In genomic region chr6:15870354-15871043, GRCh38 we compare ENCODE assay signal across 22 cellular contexts.
DNase-seq lines count a peak whose midpoint lies in the region; ATAC-seq and TF ChIP-seq lines count a peak whose summit lies in the region.
"Had no signal": no experiment of that assay in that cellular context is flagged by ENCODE, and none has a peak within 500 bp of the region (broad histone marks: within the 10 kb centered on the region; RNA-seq: fewer than 3 reads in every experiment).

No MANE protein-coding gene starts in this region.

- no peak for TF ChIP-seq CTCF in AG10803 (conservative IDR thresholded peaks at IDR 0.05; ENCODE audit: low read length)
- TF ChIP-seq CTCF in gastrocnemius medialis (IDR thresholded peaks at IDR 0.05 in 4 of 5, conservative IDR thresholded peaks at IDR 0.05 in 1 of 5): no peak

- no peaks in the 10 kb centered on the region for H3K36me3 Mint-ChIP-seq in activated T-helper 1 cell treated with anti-CD3 and anti-CD28 coated beads, Interleukin-12 subunit alpha, Interleukin-12 subunit beta, Interleukin-2, Interleukin-4 antibody, amounts not matched to agents 30 ng/mL and 10 ng/mL and 1 ng/mL, durations not matched to agents 14 hours and 24 hours and 36 hours (ENCODE audit: low read depth)
- H3K36me3 Mint-ChIP-seq: activated naive CD4-positive, alpha-beta T cell treated with anti-CD3 and anti-CD28 coated beads, Interleukin-2, amount 50 U/mL, for 72 hours; natural killer cell treated with Interleukin-12 subunit alpha and Interleukin-12 subunit beta and Interleukin-15 and Interleukin-18, amount 100 ng/mL, for 72 hours; T-cell had no signal

- H2BK120ac ChIP-seq in mesenchymal stem cell (ENCODE audit: low read depth, low read length): no peak overlapping the region

- no peak overlapping the region for H3K27ac ChIP-seq in mesenchymal stem cell (ENCODE audit: low read length, poor library complexity, severe bottlenecking)
- H3K27ac ChIP-seq in gastrocnemius medialis: peak overlapping the region in 1 of 4 donors; percentile 29
- H3K27ac ChIP-seq: hepatocyte, KMS-11, PC-9 had no signal

- H3K9me3 Mint-ChIP-seq in activated T-helper 1 cell treated with anti-CD3 and anti-CD28 coated beads, Interleukin-12 subunit alpha, Interleukin-12 subunit beta, Interleukin-2, Interleukin-4 antibody, amounts not matched to agents 30 ng/mL and 10 ng/mL and 1 ng/mL, durations not matched to agents 14 hours and 24 hours and 36 hours: no peaks in the 10 kb centered on the region
- H3K9me3 Mint-ChIP-seq: activated B cell treated with CpG ODN at 0.5 μM for 24 hours; activated naive CD4-positive, alpha-beta T cell treated with anti-CD3 and anti-CD28 coated beads, Interleukin-2, amount 50 U/mL, for 72 hours; central memory CD8-positive, alpha-beta T cell; natural killer cell treated with Interleukin-12 subunit alpha and Interleukin-12 subunit beta and Interleukin-15 and Interleukin-18, amount 100 ng/mL, for 72 hours; T-cell had no signal

- H3K27ac Mint-ChIP-seq in activated T-helper 1 cell treated with anti-CD3 and anti-CD28 coated beads, Interleukin-12 subunit alpha, Interleukin-12 subunit beta, Interleukin-2, Interleukin-4 antibody, amounts not matched to agents 30 ng/mL and 10 ng/mL and 1 ng/mL, durations not matched to agents 14 hours and 24 hours and 36 hours: no peak overlapping the region
- H3K27ac Mint-ChIP-seq: activated B cell treated with CpG ODN at 0.5 μM for 24 hours; activated naive CD4-positive, alpha-beta T cell treated with anti-CD3 and anti-CD28 coated beads, Interleukin-2, amount 50 U/mL, for 72 hours; natural killer cell treated with Interleukin-12 subunit alpha and Interleukin-12 subunit beta and Interleukin-15 and Interleukin-18, amount 100 ng/mL, for 72 hours; T-cell had no signal

- H3K4me1 ChIP-seq in mesenchymal stem cell (ENCODE audit: control insufficient read depth, insufficient read depth, low read depth, low read length) (peaks cover 3% of the 10 kb centered on the region), gastrocnemius medialis (peaks cover 0 to 11% of the 10 kb centered on the region in 2 donors)
- H3K4me1 ChIP-seq: right atrium auricular region had no signal

- DNase-seq in AG10803 (ENCODE audit: low read depth): peak; percentile 40
- DNase-seq in Kasumi-1 (lab: John Stamatoyannopoulos, UW): peak; percentile 7 to 12
- peak; percentile 77 for DNase-seq in dermis blood vessel endothelial cell
- peak; percentile 80 for DNase-seq in mesenchymal stem cell
- DNase-seq in gastrocnemius medialis: no peak
- DNase-seq in NCI-H510A treated with DMSO at 0.1 percent for 48 hours (lab: John Stamatoyannopoulos, UW): no peak
- DNase-seq in activated T-helper 1 cell treated with anti-CD3 and anti-CD28 coated beads, Interleukin-12 subunit alpha, Interleukin-12 subunit beta, Interleukin-2, Interleukin-4 antibody, amounts not matched to agents 30 ng/mL and 10 ng/mL and 1 ng/mL, durations not matched to agents 14 hours and 24 hours and 36 hours (ENCODE audit: low spot score): no peak
- DNase-seq: activated B cell treated with CpG ODN at 0.5 μM for 24 hours; H7; NCI-H187 treated with DMSO at 0.1 percent for 48 hours; NCI-H526; PC-9; stimulated activated CD4-positive, alpha-beta T cell treated with anti-CD3 and anti-CD28 coated beads, Interleukin-4, amount 100 ng/mL, for 1 hour; T-cell had no signal

- H2BK15ac ChIP-seq in mesenchymal stem cell (ENCODE audit: low read depth, poor library complexity, severe bottlenecking): no peak overlapping the region

- intact Hi-C loops in gastrocnemius medialis (cut with DNase I; ENCODE audit: low total_unique reads): no loop called here
- intact Hi-C loops in activated T-helper 1 cell treated with anti-CD3 and anti-CD28 coated beads, Interleukin-12 subunit alpha, Interleukin-12 subunit beta, Interleukin-2, Interleukin-4 antibody, amounts not matched to agents 30 ng/mL and 10 ng/mL and 1 ng/mL, durations not matched to agents 14 hours and 24 hours and 36 hours (cut with micrococcal nuclease): no loop called here

- H3K18ac ChIP-seq in mesenchymal stem cell (ENCODE audit: low read depth in 1 of 2, low read length in 2 of 2): peak overlapping the region in 1 of 2 experiments; percentile 77

- no peak overlapping the region for H3K4me3 Mint-ChIP-seq in activated T-helper 1 cell treated with anti-CD3 and anti-CD28 coated beads, Interleukin-12 subunit alpha, Interleukin-12 subunit beta, Interleukin-2, Interleukin-4 antibody, amounts not matched to agents 30 ng/mL and 10 ng/mL and 1 ng/mL, durations not matched to agents 14 hours and 24 hours and 36 hours
- H3K4me3 Mint-ChIP-seq: activated B cell treated with CpG ODN at 0.5 μM for 24 hours; central memory CD8-positive, alpha-beta T cell; natural killer cell treated with Interleukin-12 subunit alpha and Interleukin-12 subunit beta and Interleukin-15 and Interleukin-18, amount 100 ng/mL, for 72 hours; T-cell had no signal

- H3K9me3 ChIP-seq in mesenchymal stem cell (ENCODE audit: control insufficient read depth, low read length) (no peaks in the 10 kb centered on the region), gastrocnemius medialis (no peaks in the 10 kb centered on the region)
- H3K9me3 ChIP-seq: right atrium auricular region had no signal

- no peak overlapping the region for H2AFZ ChIP-seq in mesenchymal stem cell (ENCODE audit: low read depth, low read length)
- H2AFZ ChIP-seq: hepatocyte, PC-9 had no signal

- no CpG with 5 or more reads among the region's 3 CpGs for WGBS in mesenchymal stem cell

- H3K4me2 ChIP-seq in mesenchymal stem cell (ENCODE audit: low read length, poor library complexity, severe bottlenecking): no peak overlapping the region
- H3K4me2 ChIP-seq: hepatocyte, KMS-11, PC-9 had no signal

- no peak overlapping the region for H4K91ac ChIP-seq in mesenchymal stem cell (ENCODE audit: low read length)

- H3K79me1 ChIP-seq in mesenchymal stem cell (replicated peaks; ENCODE audit: low read length, poor library complexity, severe bottlenecking): no peaks in the 10 kb centered on the region

- no peak overlapping the region for H2AK5ac ChIP-seq in mesenchymal stem cell (ENCODE audit: low read length, severe bottlenecking)

- peak overlapping the region in 1 of 2 experiments; percentile 34 for H2BK12ac ChIP-seq in mesenchymal stem cell (ENCODE audit: low read length in 2 of 2)

- peaks cover 6% of the 10 kb centered on the region for H3K27me3 Mint-ChIP-seq in activated T-helper 1 cell treated with anti-CD3 and anti-CD28 coated beads, Interleukin-12 subunit alpha, Interleukin-12 subunit beta, Interleukin-2, Interleukin-4 antibody, amounts not matched to agents 30 ng/mL and 10 ng/mL and 1 ng/mL, durations not matched to agents 14 hours and 24 hours and 36 hours (ENCODE audit: insufficient read depth)

- H3K4me3 ChIP-seq in AG10803 (ENCODE audit: low read length): no peak overlapping the region
- peak overlapping the region in 1 of 2 experiments; percentile 51 for H3K4me3 ChIP-seq in mesenchymal stem cell (ENCODE audit: insufficient read depth in 1 of 2, low read depth in 1 of 2, low read length in 2 of 2)
- no peak overlapping the region for H3K4me3 ChIP-seq in gastrocnemius medialis
- H3K4me3 ChIP-seq: hepatocyte, PC-9, right atrium auricular region had no signal

- in situ Hi-C loops in gastrocnemius medialis (cut with MboI; ENCODE audit: low sequenced_read_pairs in 4 of 4): no loop called here

- H3K14ac ChIP-seq in mesenchymal stem cell (ENCODE audit: low read length in 2 of 2): no peak overlapping the region

- H4K8ac ChIP-seq in mesenchymal stem cell (ENCODE audit: low read length): no peak overlapping the region

- H3K36me3 ChIP-seq in mesenchymal stem cell (ENCODE audit: control insufficient read depth in 1 of 2, insufficient read depth in 2 of 2, low read depth in 1 of 2, low read length in 2 of 2): no peaks in the 10 kb centered on the region
- no peaks in the 10 kb centered on the region for H3K36me3 ChIP-seq in gastrocnemius medialis
- H3K36me3 ChIP-seq: right atrium auricular region had no signal

- peak overlapping the region; percentile 59 for H3K9ac ChIP-seq in mesenchymal stem cell (ENCODE audit: low read length)
- H3K9ac ChIP-seq: KMS-11 had no signal

- ATAC-seq in HG02840 (IDR thresholded peaks at IDR 0.05; ENCODE audit: low FRiP score, unreplicated experiment) (no peak), gastrocnemius medialis (no peak)
- ATAC-seq: activated naive CD4-positive, alpha-beta T cell treated with anti-CD3 and anti-CD28 coated beads, Interleukin-2, amount 50 U/mL, for 72 hours; left lobe of liver; natural killer cell treated with Interleukin-12 subunit alpha and Interleukin-12 subunit beta and Interleukin-15 and Interleukin-18, amount 100 ng/mL, for 72 hours; T-cell had no signal

- H3K23ac ChIP-seq in mesenchymal stem cell (ENCODE audit: low read length in 2 of 2): no peak overlapping the region

- no peak overlapping the region for H2BK5ac ChIP-seq in mesenchymal stem cell (ENCODE audit: low read depth, low read length, poor library complexity, severe bottlenecking)

- H3K27me3 ChIP-seq in mesenchymal stem cell (ENCODE audit: control insufficient read depth in 1 of 2, insufficient read depth in 1 of 2, low read length in 2 of 2) (no peaks in the 10 kb centered on the region), gastrocnemius medialis (no peaks in the 10 kb centered on the region)
- H3K27me3 ChIP-seq: hepatocyte, right atrium auricular region had no signal

- no peak overlapping the region for H3K4ac ChIP-seq in mesenchymal stem cell (ENCODE audit: low read depth in 1 of 2, low read length in 2 of 2)

- TF ChIP-seq POLR2A in gastrocnemius medialis (IDR thresholded peaks at IDR 0.05): no peak

- no peaks in the 10 kb centered on the region for H3K4me1 Mint-ChIP-seq in activated T-helper 1 cell treated with anti-CD3 and anti-CD28 coated beads, Interleukin-12 subunit alpha, Interleukin-12 subunit beta, Interleukin-2, Interleukin-4 antibody, amounts not matched to agents 30 ng/mL and 10 ng/mL and 1 ng/mL, durations not matched to agents 14 hours and 24 hours and 36 hours (ENCODE audit: low read depth)
- H3K4me1 Mint-ChIP-seq: activated B cell treated with CpG ODN at 0.5 μM for 24 hours, T-cell had no signal

Comparison
In these comparisons a context has a peak if more than half of its experiments do, and no peak if none do; other contexts are left out.
1. DNase-seq: peak in AG10803 (single experiment), Kasumi-1 (2 of 2), dermis blood vessel endothelial cell (single experiment) and mesenchymal stem cell (single experiment); none in gastrocnemius medialis (0 of 2), NCI-H510A treated with DMSO at 0.1 percent for 48 hours (single experiment) and activated T-helper 1 cell treated with anti-CD3 and anti-CD28 coated beads, Interleukin-12 subunit alpha, Interleukin-12 subunit beta, Interleukin-2, Interleukin-4 antibody, amounts not matched to agents 30 ng/mL and 10 ng/mL and 1 ng/mL, durations not matched to agents 14 hours and 24 hours and 36 hours (single experiment).